Comparison of ENCODE assay signal across 8 cellular contexts in genomic region chr11:67118059-67118766, GRCh38. TPM values are rescaled to one million over a fixed set of nuclear protein-coding genes. Genes with fewer than 3 reads are reported as not detected.
DNase-seq lines count a peak whose midpoint lies in the region; ATAC-seq and TF ChIP-seq lines count a peak whose summit lies in the region.

No MANE protein-coding gene starts in this region.

- H3K9me3 ChIP-seq in CD8-positive, alpha-beta T cell (ENCODE audit: low read length), result no peaks in the 10 kb centered on the region
- H3K9me3 ChIP-seq in endodermal cell (ENCODE audit: control insufficient read depth, low read length) (no peaks in the 10 kb centered on the region), mucosa of descending colon (no peaks in the 10 kb centered on the region), stomach (no peaks in the 10 kb centered on the region)

- DNase-seq in CD8-positive, alpha-beta T cell, result peak; percentile 29 to 80 (median 56)
- DNase-seq in Jurkat, Clone E6-1 (ENCODE audit: low read depth, low spot score), result no peak
- peak; percentile 74 for DNase-seq in activated CD8-positive, alpha-beta memory T cell treated with anti-CD3 and anti-CD28 coated beads, Interleukin-2, amount 10 ng/mL, durations not matched to agents 7 days and 5 days
- DNase-seq in endodermal cell (peak; percentile 84), mucosa of descending colon (peak; percentile 57 to 81 (median 75)), stomach (peak; percentile 48), COLO829 (ENCODE audit: low spot score) (no peak)

- POLR2A ChIA-PET in CD8-positive, alpha-beta T cell (lab: Charles Lee), result interaction anchor here (0.7 to 1.5 kb wide), 6 partner anchors 15 to 235 kb away, joined by 3 read pairs; partner anchors contain the start of gene PC

- peaks cover 22% of the 10 kb centered on the region for H3K36me3 Mint-ChIP-seq in CD8-positive, alpha-beta T cell
- H3K36me3 Mint-ChIP-seq in activated CD8-positive, alpha-beta memory T cell treated with anti-CD3 and anti-CD28 coated beads, Interleukin-2, amount 10 ng/mL, durations not matched to agents 7 days and 5 days, result peaks cover 23% of the 10 kb centered on the region
- H3K36me3 Mint-ChIP-seq in endodermal cell (ENCODE audit: low read depth), result peaks cover 3% of the 10 kb centered on the region

- peak overlapping the region; percentile 83 for H3K4me3 Mint-ChIP-seq in CD8-positive, alpha-beta T cell
- peak overlapping the region; percentile 64 for H3K4me3 Mint-ChIP-seq in activated CD8-positive, alpha-beta memory T cell treated with anti-CD3 and anti-CD28 coated beads, Interleukin-2, amount 10 ng/mL, durations not matched to agents 7 days and 5 days
- peak overlapping the region; percentile 99 for H3K4me3 Mint-ChIP-seq in endodermal cell

- H3K27ac ChIP-seq in CD8-positive, alpha-beta T cell (ENCODE audit: low read depth, low read length), result peak overlapping the region; percentile 78
- H3K27ac ChIP-seq in endodermal cell (ENCODE audit: low read depth, low read length) (peak overlapping the region; percentile 60), stomach (peak overlapping the region; percentile 93 to 100 (median 97))

- peak overlapping the region; percentile 59 for H3K4me3 ChIP-seq in CD8-positive, alpha-beta T cell (ENCODE audit: low read depth, low read length)
- H3K4me3 ChIP-seq in Jurkat, Clone E6-1 (ENCODE audit: low read length), result peak overlapping the region; percentile 48
- H3K4me3 ChIP-seq in endodermal cell (ENCODE audit: low read length) (no peak overlapping the region), mucosa of descending colon (peak overlapping the region; percentile 26), stomach (peak overlapping the region; percentile 49 to 99 (median 75))

- peak; percentile 11 for ATAC-seq in CD8-positive, alpha-beta T cell
- ATAC-seq in GM21447 (IDR thresholded peaks at IDR 0.05; ENCODE audit: unreplicated experiment) (peak; percentile 2), mucosa of descending colon (peak; percentile 18)
- ATAC-seq in activated CD8-positive, alpha-beta memory T cell treated with anti-CD3 and anti-CD28 coated beads, Interleukin-2, amount 10 ng/mL, durations not matched to agents 7 days and 5 days, result peak; percentile 21

- TF ChIP-seq POLR2A in stomach (IDR thresholded peaks at IDR 0.05), result no peak

- intact Hi-C loops in CD8-positive, alpha-beta T cell (cut with DNase I, micrococcal nuclease), result loop anchor here (2.0 to 10.0 kb wide), 8 partner anchors 36 to 914 kb away; partner anchors contain the start of genes B4GAT1 (in 1 of the 2), BRMS1 (in 1 of the 2), CDK2AP2 (in 1 of the 2) and NDUFS8 (in 1 of the 2)
- intact Hi-C loops in mucosa of descending colon (cut with DNase I, micrococcal nuclease), result no loop called here
- intact Hi-C loops in stomach (cut with DNase I; ENCODE audit: low total_unique reads), result no loop called here

- 7 to 8% methylated on average over 23 to 79 of the region's 80 CpGs for WGBS in endodermal cell (ENCODE audit: insufficient coverage in 1 of 2, insufficient read length in 1 of 2), 2 experiments
- 0 to 2% (median 1%) methylated on average over 1 to 80 of the region's 80 CpGs for WGBS in stomach, 5 donors

- H3K4me1 Mint-ChIP-seq in CD8-positive, alpha-beta T cell (ENCODE audit: low read depth), result peaks cover 41% of the 10 kb centered on the region
- H3K4me1 Mint-ChIP-seq in activated CD8-positive, alpha-beta memory T cell treated with anti-CD3 and anti-CD28 coated beads, Interleukin-2, amount 10 ng/mL, durations not matched to agents 7 days and 5 days, result peaks cover 31% of the 10 kb centered on the region
- H3K4me1 Mint-ChIP-seq in endodermal cell, result peaks cover 22% of the 10 kb centered on the region

- CTCF ChIA-PET in CD8-positive, alpha-beta T cell (lab: Charles Lee), result interaction anchor here (0.6 to 5.2 kb wide), 6 partner anchors 8 to 198 kb away, joined by 3 to 28 read pairs (median 4); no protein-coding TSS in a partner anchor
- CTCF ChIA-PET in activated CD8-positive, alpha-beta memory T cell treated with anti-CD3 and anti-CD28 coated beads, Interleukin-2, amount 10 ng/mL, durations not matched to agents 7 days and 5 days (lab: Charles Lee), result interaction anchor here (0.8 to 1.3 kb wide), 5 partner anchors 15 to 440 kb away, joined by 3 read pairs; no protein-coding TSS in a partner anchor

- H3K9me3 Mint-ChIP-seq in CD8-positive, alpha-beta T cell, result no peaks in the 10 kb centered on the region
- no peaks in the 10 kb centered on the region for H3K9me3 Mint-ChIP-seq in activated CD8-positive, alpha-beta memory T cell treated with anti-CD3 and anti-CD28 coated beads, Interleukin-2, amount 10 ng/mL, durations not matched to agents 7 days and 5 days (ENCODE audit: low read depth)
- H3K9me3 Mint-ChIP-seq in endodermal cell, result no peaks in the 10 kb centered on the region

- no peaks in the 10 kb centered on the region for H3K36me3 ChIP-seq in CD8-positive, alpha-beta T cell (ENCODE audit: insufficient read depth, low read length)
- H3K36me3 ChIP-seq in endodermal cell (ENCODE audit: control insufficient read depth, insufficient read depth, low read length) (peaks cover 6% of the 10 kb centered on the region), mucosa of descending colon (ENCODE audit: low read depth) (no peaks in the 10 kb centered on the region), stomach (peaks cover 0 to 7% (median 2%) of the 10 kb centered on the region in 4 donors)

- no peaks in the 10 kb centered on the region for H3K27me3 ChIP-seq in CD8-positive, alpha-beta T cell (ENCODE audit: insufficient read depth, low read length)
- no peaks in the 10 kb centered on the region for H3K27me3 ChIP-seq in endodermal cell (ENCODE audit: control insufficient read depth, insufficient read depth, low read length, poor library complexity, severe bottlenecking)
- H3K27me3 ChIP-seq in stomach, result no peaks in the 10 kb centered on the region

- H3K27me3 Mint-ChIP-seq in CD8-positive, alpha-beta T cell (ENCODE audit: low read depth), result no peaks in the 10 kb centered on the region
- H3K27me3 Mint-ChIP-seq in activated CD8-positive, alpha-beta memory T cell treated with anti-CD3 and anti-CD28 coated beads, Interleukin-2, amount 10 ng/mL, durations not matched to agents 7 days and 5 days, result peaks cover 2% of the 10 kb centered on the region
- no peaks in the 10 kb centered on the region for H3K27me3 Mint-ChIP-seq in endodermal cell (ENCODE audit: insufficient read depth)

- peaks cover 37% of the 10 kb centered on the region for H3K4me1 ChIP-seq in CD8-positive, alpha-beta T cell (ENCODE audit: insufficient read depth, low read length)
- H3K4me1 ChIP-seq in endodermal cell (ENCODE audit: control insufficient read depth, insufficient read depth, low read length) (peaks cover 5% of the 10 kb centered on the region), mucosa of descending colon (ENCODE audit: low read depth) (peaks cover 28% of the 10 kb centered on the region), stomach (peaks cover 24 to 47% (median 34%) of the 10 kb centered on the region in 4 donors)

- peak overlapping the region; percentile 86 for H3K27ac Mint-ChIP-seq in CD8-positive, alpha-beta T cell
- H3K27ac Mint-ChIP-seq in activated CD8-positive, alpha-beta memory T cell treated with anti-CD3 and anti-CD28 coated beads, Interleukin-2, amount 10 ng/mL, durations not matched to agents 7 days and 5 days, result peak overlapping the region; percentile 82
- H3K27ac Mint-ChIP-seq in endodermal cell, result peak overlapping the region; percentile 75

- no peak for TF ChIP-seq CTCF in CD8-positive, alpha-beta T cell (IDR thresholded peaks at IDR 0.05)
- TF ChIP-seq CTCF in endodermal cell (conservative IDR thresholded peaks at IDR 0.05), result no peak
- TF ChIP-seq CTCF in mucosa of descending colon (IDR thresholded peaks at IDR 0.05), result no peak
- TF ChIP-seq CTCF in stomach (IDR thresholded peaks at IDR 0.05), result no peak

- H3K9ac ChIP-seq in endodermal cell (ENCODE audit: extremely low read depth, low read length, poor library complexity, severe bottlenecking), result peak overlapping the region; percentile 25

- TF ChIP-seq EP300 in stomach (IDR thresholded peaks at IDR 0.05), result no peak

RNA-seq across cellular contexts. Expression of gene KDM2A, which starts 0.8 kb away (rescaled TPM):
- 100 to 1,000 TPM; 412 to 431 TPM for total RNA-seq in CD8-positive, alpha-beta T cell
- polyA plus RNA-seq in Jurkat, Clone E6-1 (2012; ENCODE audit: insufficient read depth, insufficient read length), result 41.6 TPM
- 100 to 1,000 TPM in 1 of 2 experiments, 10 to 100 TPM in 1; 93.6 to 116 TPM for total RNA-seq in activated CD8-positive, alpha-beta memory T cell treated with anti-CD3 and anti-CD28 coated beads, Interleukin-2, amount 10 ng/mL, durations not matched to agents 7 days and 5 days
- 10 to 100 TPM; 59.4 to 75.4 TPM for total RNA-seq in endodermal cell
- polyA plus RNA-seq in endodermal cell (2013, experiment 1 of 2), result 36.5 TPM
- 34.6 TPM for polyA plus RNA-seq in endodermal cell (2013, experiment 2 of 2)
- total RNA-seq in mucosa of descending colon, result 10 to 100 TPM; 67.2 to 84.6 (median 77.1) TPM
- 100 to 1,000 TPM in 3 of 5 donors, 10 to 100 TPM in 2; 50.7 to 125 (median 110) TPM for total RNA-seq in stomach
- polyA plus RNA-seq in stomach, result 10 to 100 TPM; 15.4 to 24.9 (median 20.0) TPM

Comparison
In these comparisons a context has a peak if more than half of its experiments do, and no peak if none do; other contexts are left out.
1. DNase-seq: peak in CD8-positive, alpha-beta T cell (7 of 7), activated CD8-positive, alpha-beta memory T cell treated with anti-CD3 and anti-CD28 coated beads, Interleukin-2, amount 10 ng/mL, durations not matched to agents 7 days and 5 days (single experiment), endodermal cell (single experiment), mucosa of descending colon (3 of 3) and stomach (single experiment); none in Jurkat, Clone E6-1 (single experiment) and COLO829 (single experiment).
2. intact Hi-C loops: an anchor here in CD8-positive, alpha-beta T cell (2.0 to 10.0 kb wide); none called in mucosa of descending colon and stomach.
3. Peak in every context shown above with its lines, with median percentiles within 50 percentile points of each other: ATAC-seq, H3K27ac ChIP-seq, H3K27ac Mint-ChIP-seq and H3K4me3 Mint-ChIP-seq.